7 cellular contexts compared by ENCODE assay signal in genomic region chr9:109880276-109881169, GRCh38.
DNase-seq lines count a peak whose midpoint lies in the region; ATAC-seq and TF ChIP-seq lines count a peak whose summit lies in the region.

No MANE protein-coding gene starts in this region.

- intact Hi-C loops in activated T-helper 1 cell treated with anti-CD3 and anti-CD28 coated beads, Interleukin-12 subunit alpha, Interleukin-12 subunit beta, Interleukin-2, Interleukin-4 antibody, amounts not matched to agents 30 ng/mL and 10 ng/mL and 1 ng/mL, durations not matched to agents 14 hours and 24 hours and 36 hours (cut with micrococcal nuclease), result loop anchor here (10.0 kb wide), 1 partner anchor 744 kb away; no protein-coding TSS in a partner anchor

- ATAC-seq in GM21526 (IDR thresholded peaks at IDR 0.05; ENCODE audit: low FRiP score, unreplicated experiment), result peak; percentile 77

- peak overlapping the region; percentile 74 for H3K4me3 Mint-ChIP-seq in activated T-helper 1 cell treated with anti-CD3 and anti-CD28 coated beads, Interleukin-12 subunit alpha, Interleukin-12 subunit beta, Interleukin-2, Interleukin-4 antibody, amounts not matched to agents 30 ng/mL and 10 ng/mL and 1 ng/mL, durations not matched to agents 14 hours and 24 hours and 36 hours

- TF ChIP-seq CTCF in GM06990 (IDR thresholded peaks at IDR 0.05; ENCODE audit: insufficient read depth, low read length, poor library complexity, severe bottlenecking) (peak; percentile 78), LNCaP clone FGC (IDR thresholded peaks at IDR 0.05; ENCODE audit: control insufficient read depth, extremely low read depth, insufficient read depth) (peak; percentile 29; the same call in 1 of the 2 replicates)

- peaks cover 4% of the 10 kb centered on the region for H3K36me3 Mint-ChIP-seq in activated T-helper 1 cell treated with anti-CD3 and anti-CD28 coated beads, Interleukin-12 subunit alpha, Interleukin-12 subunit beta, Interleukin-2, Interleukin-4 antibody, amounts not matched to agents 30 ng/mL and 10 ng/mL and 1 ng/mL, durations not matched to agents 14 hours and 24 hours and 36 hours (ENCODE audit: low read depth)

- no peaks in the 10 kb centered on the region for H3K27me3 Mint-ChIP-seq in activated T-helper 1 cell treated with anti-CD3 and anti-CD28 coated beads, Interleukin-12 subunit alpha, Interleukin-12 subunit beta, Interleukin-2, Interleukin-4 antibody, amounts not matched to agents 30 ng/mL and 10 ng/mL and 1 ng/mL, durations not matched to agents 14 hours and 24 hours and 36 hours (ENCODE audit: insufficient read depth)

- H3K4me3 ChIP-seq in GM06990 (replicated peaks; ENCODE audit: low read depth, low read length) (no peak overlapping the region), LNCaP clone FGC (ENCODE audit: low read depth, low read length) (no peak overlapping the region)

- peak overlapping the region; percentile 49 for H3K27ac Mint-ChIP-seq in activated T-helper 1 cell treated with anti-CD3 and anti-CD28 coated beads, Interleukin-12 subunit alpha, Interleukin-12 subunit beta, Interleukin-2, Interleukin-4 antibody, amounts not matched to agents 30 ng/mL and 10 ng/mL and 1 ng/mL, durations not matched to agents 14 hours and 24 hours and 36 hours

- H3K36me3 ChIP-seq in GM06990 (ENCODE audit: control insufficient read depth, insufficient read depth, low read length), result no peaks in the 10 kb centered on the region

- peaks cover 43% of the 10 kb centered on the region for H3K4me1 Mint-ChIP-seq in activated T-helper 1 cell treated with anti-CD3 and anti-CD28 coated beads, Interleukin-12 subunit alpha, Interleukin-12 subunit beta, Interleukin-2, Interleukin-4 antibody, amounts not matched to agents 30 ng/mL and 10 ng/mL and 1 ng/mL, durations not matched to agents 14 hours and 24 hours and 36 hours (ENCODE audit: low read depth)

- DNase-seq in GM06990 (ENCODE audit: extremely low read depth, insufficient read length) (peak; percentile 45), LNCaP clone FGC (ENCODE audit: low read depth) (no peak), iris pigment epithelial cell (ENCODE audit: low read depth) (peak; percentile 41), NCI-H187 (lab: John Stamatoyannopoulos, UW) (no peak), NCI-H345 treated with DMSO at 0.1 percent for 48 hours (lab: John Stamatoyannopoulos, UW; ENCODE audit: unreplicated experiment) (no peak)
- DNase-seq in activated T-helper 1 cell treated with anti-CD3 and anti-CD28 coated beads, Interleukin-12 subunit alpha, Interleukin-12 subunit beta, Interleukin-2, Interleukin-4 antibody, amounts not matched to agents 30 ng/mL and 10 ng/mL and 1 ng/mL, durations not matched to agents 14 hours and 24 hours and 36 hours (ENCODE audit: low spot score), result no peak

- H3K27me3 ChIP-seq in GM06990 (replicated peaks; ENCODE audit: control insufficient read depth, insufficient read depth, low read length), result no peaks in the 10 kb centered on the region

- no peaks in the 10 kb centered on the region for H3K9me3 Mint-ChIP-seq in activated T-helper 1 cell treated with anti-CD3 and anti-CD28 coated beads, Interleukin-12 subunit alpha, Interleukin-12 subunit beta, Interleukin-2, Interleukin-4 antibody, amounts not matched to agents 30 ng/mL and 10 ng/mL and 1 ng/mL, durations not matched to agents 14 hours and 24 hours and 36 hours

Comparison
In these comparisons a context has a peak if more than half of its experiments do, and no peak if none do; other contexts are left out.
1. DNase-seq: peak in GM06990 (single experiment) and iris pigment epithelial cell (single experiment); none in LNCaP clone FGC (single experiment), activated T-helper 1 cell treated with anti-CD3 and anti-CD28 coated beads, Interleukin-12 subunit alpha, Interleukin-12 subunit beta, Interleukin-2, Interleukin-4 antibody, amounts not matched to agents 30 ng/mL and 10 ng/mL and 1 ng/mL, durations not matched to agents 14 hours and 24 hours and 36 hours (single experiment), NCI-H187 (0 of 2) and NCI-H345 treated with DMSO at 0.1 percent for 48 hours (single experiment).